In genomic region chr9:137262173-137262908, GRCh38 we compare ENCODE assay signal across 2 cellular contexts.
A peak's percentile ranks its signal among the peaks of the same experiment; 100 is the strongest.
TF ChIP-seq lines count a peak whose summit lies in the region.
"Not testable (repeated sequence)": the region's sequence is repeated elsewhere in the genome, so short reads cannot be mapped to it uniquely, and the experiment has no call there.

No MANE protein-coding gene starts in this region.

TF ChIP-seq in IMR-90, 13 proteins besides CTCF, POLR2A, EP300 and RAD21:
- TF ChIP-seq RFX5 (IDR thresholded peaks at IDR 0.05; ENCODE audit: low read depth, low read length), result 0 out of 2 replicates have a peak, but pooled peaks have one; percentile 27

TF ChIP-seq in K562, 482 proteins besides CTCF, POLR2A, EP300 and RAD21:
- 0 out of 2 replicates have a peak, but pooled peaks have one; percentile 38 for TF ChIP-seq ATF7 (IDR thresholded peaks at IDR 0.05)
- not testable (repeated sequence) for TF ChIP-seq ATF1 (CRISPR knock-in tag; IDR thresholded peaks at IDR 0.05); CREB1 (IDR thresholded peaks at IDR 0.05)
- peak; percentile 69 for TF ChIP-seq ATF1 (tag; IDR thresholded peaks at IDR 0.05)
- TF ChIP-seq CREB1 (CRISPR knock-in tag; IDR thresholded peaks at IDR 0.05), result 0 out of 2 replicates have a peak, but pooled peaks have one; percentile 34
- 0 out of 6 replicates have a peak, but pooled peaks of 1 of the 3 experiments have one; percentile 39 for TF ChIP-seq ZBTB11 (CRISPR knock-in tag; IDR thresholded peaks at IDR 0.05)
- TF ChIP-seq ZBTB33 (CRISPR knock-in tag; IDR thresholded peaks at IDR 0.05), result peak; percentile 75
- 0 out of 2 replicates have a peak, but pooled peaks have one; percentile 12 for TF ChIP-seq CTBP1 (IDR thresholded peaks at IDR 0.05; ENCODE audit: borderline replicate concordance)
